Comparison of ENCODE assay signal across 19 cellular contexts in the genomic region with DNA sequence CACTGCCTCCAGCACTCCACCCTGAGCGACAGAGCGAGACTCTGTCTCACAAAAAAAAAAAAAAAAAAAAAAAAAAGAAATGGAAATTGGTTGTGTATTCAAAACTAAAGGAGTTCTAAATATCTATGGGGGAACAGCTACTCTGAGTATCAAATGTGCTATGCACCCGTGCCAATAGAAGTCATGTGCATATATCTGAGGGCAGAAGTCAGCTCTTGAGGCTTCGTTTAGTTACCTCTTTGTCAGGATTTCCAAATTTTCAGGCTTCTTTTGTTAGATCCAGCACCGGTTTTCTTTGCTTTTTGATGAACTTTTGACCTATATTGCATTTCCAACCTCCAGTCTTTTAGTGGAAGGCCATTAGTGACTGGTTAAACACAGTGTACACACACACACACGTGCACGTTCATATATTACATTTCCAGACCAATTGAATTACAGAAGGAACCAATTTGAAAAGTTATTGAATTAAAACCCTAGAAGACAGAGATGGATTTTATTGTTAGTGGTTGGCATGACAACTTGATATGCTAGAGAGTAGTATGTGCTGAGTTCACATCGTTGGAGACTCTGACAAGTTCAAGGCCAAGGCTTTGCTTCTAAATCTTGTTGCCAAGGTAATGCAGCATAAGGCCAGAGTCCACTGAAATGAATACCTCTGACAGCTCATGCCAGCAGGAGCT. TPM values are rescaled to one million over a fixed set of nuclear protein-coding genes. Genes with fewer than 3 reads are reported as not detected.
A peak's percentile ranks its signal among the peaks of the same experiment; 100 is the strongest.
DNase-seq lines count a peak whose midpoint lies in the region; ATAC-seq and TF ChIP-seq lines count a peak whose summit lies in the region.
"Had no signal": no experiment of that assay in that cellular context is flagged by ENCODE, and none has a peak within 500 bp of the region (broad histone marks: within the 10 kb centered on the region; RNA-seq: fewer than 3 reads in every experiment).

No MANE protein-coding gene starts in this region.

- H3K4me3 Mint-ChIP-seq in neural progenitor cell = peak overlapping the region; percentile 37

- in situ Hi-C loops in G401 (cut with HindIII; ENCODE audit: low sequenced_read_pairs) = no loop called here

- no peaks in the 10 kb centered on the region for H3K9me3 Mint-ChIP-seq in neural progenitor cell

- intact Hi-C loops in upper lobe of right lung (cut with DNase I) = no loop called here
- intact Hi-C loops in ovary (cut with DNase I) = no loop called here
- intact Hi-C loops in esophagus muscularis mucosa (cut with DNase I) = no loop called here

- H3K9me3 ChIP-seq in neural progenitor cell (ENCODE audit: low read depth) (no peaks in the 10 kb centered on the region), upper lobe of right lung (no peaks in the 10 kb centered on the region), ovary (no peaks in the 10 kb centered on the region), esophagus muscularis mucosa (no peaks in the 10 kb centered on the region)
- H3K9me3 ChIP-seq: HAP-1, testis had no signal

- peak; percentile 44 for DNase-seq in G401 (ENCODE audit: low spot score)
- peak; percentile 65 for DNase-seq in NCI-H69 (lab: John Stamatoyannopoulos, UW)
- DNase-seq in fibroblast of gingiva (ENCODE audit: low read depth) = peak; percentile 46
- no peak for DNase-seq in neural progenitor cell (ENCODE audit: low spot score)
- DNase-seq in upper lobe of right lung = no peak
- no peak for DNase-seq in ovary
- no peak for DNase-seq in hippocampal formation (lab: John Stamatoyannopoulos, UW)
- DNase-seq in esophagus muscularis mucosa (ENCODE audit: extremely low spot score) = no peak
- DNase-seq: activated effector memory CD4-positive, alpha-beta T cell treated with Interleukin-2 at 50 U/mL for 16 hours; glutamatergic neuron; midbrain; NCI-H1105; occipital lobe; SHP77; stimulated activated CD4-positive, alpha-beta T cell treated with anti-CD3 and anti-CD28 coated beads, Interleukin-4, amount 100 ng/mL, for 4 hours; T-helper 2 cell; testis had no signal

- no peak overlapping the region for H3K9ac ChIP-seq in neural progenitor cell

- H2AFZ ChIP-seq in neural progenitor cell (replicated peaks) = no peak overlapping the region

- H3K36me3 Mint-ChIP-seq in neural progenitor cell = no peaks in the 10 kb centered on the region

- no peaks in the 10 kb centered on the region for H3K27me3 Mint-ChIP-seq in neural progenitor cell (ENCODE audit: insufficient read depth, low read depth)

- H3K4me1 ChIP-seq in neural progenitor cell (peaks cover 5% of the 10 kb centered on the region), upper lobe of right lung (no peaks in the 10 kb centered on the region), ovary (ENCODE audit: insufficient read depth) (peaks cover 6% of the 10 kb centered on the region), esophagus muscularis mucosa (peaks cover 0 to 11% (median 4%) of the 10 kb centered on the region in 4 donors)

- no peak overlapping the region for H3K4me2 ChIP-seq in neural progenitor cell

- H4K20me1 ChIP-seq in neural progenitor cell (ENCODE audit: low read depth) = no peaks in the 10 kb centered on the region

- H3K4me3 ChIP-seq in neural progenitor cell (no peak overlapping the region), upper lobe of right lung (no peak overlapping the region), ovary (no peak overlapping the region), esophagus muscularis mucosa (no peak overlapping the region)
- H3K4me3 ChIP-seq: HAP-1, testis had no signal

- H3K79me2 ChIP-seq in neural progenitor cell (ENCODE audit: low read depth) = no peaks in the 10 kb centered on the region

- peaks cover 6% of the 10 kb centered on the region for H3F3A ChIP-seq in neural progenitor cell (ENCODE audit: low read depth)

- no peak overlapping the region for H3K27ac ChIP-seq in neural progenitor cell
- H3K27ac ChIP-seq in upper lobe of right lung = no peak overlapping the region
- H3K27ac ChIP-seq in ovary = no peak overlapping the region
- no peak overlapping the region for H3K27ac ChIP-seq in esophagus muscularis mucosa (replicated peaks in 1 of 4)
- H3K27ac ChIP-seq: testis had no signal

- TF ChIP-seq POLR2A in ovary (IDR thresholded peaks at IDR 0.05) = no peak
- TF ChIP-seq POLR2A in esophagus muscularis mucosa (IDR thresholded peaks at IDR 0.05; ENCODE audit: low read depth) = no peak

- TF ChIP-seq CTCF in neural progenitor cell (IDR thresholded peaks at IDR 0.05) (no peak), upper lobe of right lung (IDR thresholded peaks at IDR 0.05) (no peak), ovary (IDR thresholded peaks at IDR 0.05) (no peak), esophagus muscularis mucosa (IDR thresholded peaks at IDR 0.05) (no peak)

- no peak for TF ChIP-seq EP300 in ovary (IDR thresholded peaks at IDR 0.05)
- TF ChIP-seq EP300 in esophagus muscularis mucosa (IDR thresholded peaks at IDR 0.05) = no peak

- H3K36me3 ChIP-seq in neural progenitor cell (no peaks in the 10 kb centered on the region), upper lobe of right lung (no peaks in the 10 kb centered on the region), ovary (no peaks in the 10 kb centered on the region), esophagus muscularis mucosa (no peaks in the 10 kb centered on the region)
- H3K36me3 ChIP-seq: HAP-1 had no signal

- peaks cover 37% of the 10 kb centered on the region for H3K4me1 Mint-ChIP-seq in neural progenitor cell

- 59 to 62% (median 59%) methylated on average over 8 of the region's 8 CpGs for WGBS in ovary, 3 donors
- 77% methylated on average over 8 of the region's 8 CpGs for WGBS in esophagus muscularis mucosa

- H3K27ac Mint-ChIP-seq in neural progenitor cell = peak overlapping the region; percentile 76

- ATAC-seq in upper lobe of right lung = no peak
- ATAC-seq: activated CD4-positive, CD25-positive, alpha-beta regulatory T cell treated with anti-CD3 and anti-CD28 coated beads, Interleukin-2, amount 50 U/mL, for 24 hours had no signal

- H3K27me3 ChIP-seq in neural progenitor cell = no peaks in the 10 kb centered on the region
- no peaks in the 10 kb centered on the region for H3K27me3 ChIP-seq in upper lobe of right lung
- H3K27me3 ChIP-seq in ovary = no peaks in the 10 kb centered on the region
- H3K27me3 ChIP-seq in esophagus muscularis mucosa = no peaks in the 10 kb centered on the region
- H3K27me3 ChIP-seq: testis had no signal

RNA-seq across cellular contexts. Expression of gene ADD3, which starts 33.1 kb away (rescaled TPM):
- 58.2 and 69.6 TPM in 2 replicates for total RNA-seq in G401 (2014; rRNA removed; shearing (Covaris generic))
- total RNA-seq in neural progenitor cell (ENCODE audit: low replicate concordance) (202 and 345 TPM in 2 replicates), upper lobe of right lung (57.4 TPM), ovary (100 to 1,000 TPM in 1 of 7 donors, 10 to 100 TPM in 6; 65.3 to 110 (median 85.5) TPM), esophagus muscularis mucosa (100 to 1,000 TPM in 2 of 4 donors, 10 to 100 TPM in 2; 60.1 to 228 (median 99.2) TPM)
- 10 to 100 TPM; 69.6 to 81.0 TPM for polyA plus RNA-seq in ovary

RNA-seq across cellular contexts. Expression of gene XPNPEP1, which starts 51.3 kb away (rescaled TPM):
- 109 and 153 TPM in 2 replicates for total RNA-seq in G401 (2014; rRNA removed; shearing (Covaris generic))
- total RNA-seq in neural progenitor cell (ENCODE audit: low replicate concordance) = 94.8 and 113 TPM in 2 replicates
- total RNA-seq in upper lobe of right lung = 45.2 TPM
- 10 to 100 TPM; 39.6 to 70.7 (median 47.1) TPM for total RNA-seq in ovary
- 10 to 100 TPM; 27.2 to 70.4 TPM for polyA plus RNA-seq in ovary
- 10 to 100 TPM; 43.2 to 61.9 (median 48.8) TPM for total RNA-seq in esophagus muscularis mucosa

Comparison
In these comparisons a context has a peak if more than half of its experiments do, and no peak if none do; other contexts are left out.
1. DNase-seq: peak in G401 (single experiment), NCI-H69 (single experiment) and fibroblast of gingiva (single experiment); none in neural progenitor cell (single experiment), upper lobe of right lung (single experiment), ovary (0 of 5), hippocampal formation (0 of 2) and esophagus muscularis mucosa (single experiment).